13 cellular contexts compared by ENCODE assay signal in the genomic region with DNA sequence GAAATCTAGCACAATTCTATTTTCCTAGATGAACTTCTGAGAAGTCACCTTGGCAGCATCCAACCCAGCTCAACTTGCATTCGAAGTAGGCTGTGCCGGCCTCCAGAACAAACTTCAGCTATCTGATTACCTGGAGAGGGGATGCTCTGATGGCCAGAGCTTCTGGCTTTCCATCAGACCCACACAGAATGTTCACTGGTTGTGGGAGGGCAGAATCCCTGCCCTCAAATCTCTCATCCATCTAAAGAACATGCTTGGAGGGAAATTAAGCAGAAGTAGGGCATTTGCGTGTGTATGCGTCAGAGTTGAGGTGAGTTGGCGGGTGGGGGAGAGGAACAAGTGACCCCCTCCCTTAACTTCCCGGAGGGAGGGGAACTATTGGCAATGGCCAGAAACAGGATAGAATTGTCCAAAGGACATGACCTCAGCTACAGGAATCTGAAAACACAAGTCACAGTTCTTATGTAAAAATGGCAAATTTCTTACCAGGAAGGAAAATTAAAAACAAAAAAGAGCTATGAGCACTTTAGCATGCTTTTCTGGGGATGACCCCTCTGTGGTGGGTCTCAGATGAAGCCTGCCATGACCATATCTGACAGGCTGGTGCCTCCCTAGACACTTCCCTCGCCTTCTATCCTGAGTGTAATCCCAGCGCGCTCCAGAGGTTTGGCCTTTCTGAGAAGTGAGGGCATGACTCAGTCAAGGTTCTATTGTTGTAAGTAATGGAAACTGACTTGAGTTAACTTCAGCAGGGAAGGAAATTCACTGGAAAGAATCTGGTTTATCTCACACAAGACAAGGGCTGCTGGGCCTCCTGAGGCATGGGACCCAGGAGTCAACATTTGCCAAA.
A peak's percentile ranks its signal among the peaks of the same experiment; 100 is the strongest.
DNase-seq lines count a peak whose midpoint lies in the region; ATAC-seq and TF ChIP-seq lines count a peak whose summit lies in the region.
"Had no signal": no experiment of that assay in that cellular context is flagged by ENCODE, and none has a peak within 500 bp of the region (broad histone marks: within the 10 kb centered on the region; RNA-seq: fewer than 3 reads in every experiment).

No MANE protein-coding gene starts in this region.

- no peaks in the 10 kb centered on the region for H3K79me2 ChIP-seq in GM23248 (ENCODE audit: insufficient read depth)

- H4K20me1 ChIP-seq in GM23248 (ENCODE audit: insufficient read depth): no peaks in the 10 kb centered on the region

- DNase-seq in GM23248 (peak; percentile 41), body of pancreas (peak in 2 of 4 donors; percentile 6 to 23), left ventricle myocardium superior (no peak), prostate gland (ENCODE audit: low spot score) (peak; percentile 0), upper lobe of right lung (no peak), T1000 (lab: John Stamatoyannopoulos, UW) (no peak), GM03348 (ENCODE audit: low spot score) (no peak), ACHN (no peak)
- DNase-seq: COR-L47, foreskin melanocyte, NCI-H2171, SIG-M5 had no signal

- no peak for TF ChIP-seq POLR2A in body of pancreas (IDR thresholded peaks at IDR 0.05)
- no peak for TF ChIP-seq POLR2A in prostate gland (IDR thresholded peaks at IDR 0.05)

- H3K9me2 ChIP-seq in GM23248 (ENCODE audit: insufficient read depth): no peaks in the 10 kb centered on the region

- H3K4me3 ChIP-seq in GM23248: no peak overlapping the region
- no peak overlapping the region for H3K4me3 ChIP-seq in body of pancreas
- no peak overlapping the region for H3K4me3 ChIP-seq in prostate gland
- H3K4me3 ChIP-seq in upper lobe of right lung: no peak overlapping the region

- no peak overlapping the region for H3K27ac ChIP-seq in GM23248
- no peak overlapping the region for H3K27ac ChIP-seq in body of pancreas
- H3K27ac ChIP-seq in prostate gland: no peak overlapping the region
- H3K27ac ChIP-seq in upper lobe of right lung: no peak overlapping the region

- no peak overlapping the region for H3K9ac ChIP-seq in GM23248

- H3K27me3 ChIP-seq in GM23248 (replicated peaks; ENCODE audit: insufficient read depth) (no peaks in the 10 kb centered on the region), body of pancreas (no peaks in the 10 kb centered on the region), prostate gland (replicated peaks; ENCODE audit: insufficient read depth) (no peaks in the 10 kb centered on the region), upper lobe of right lung (no peaks in the 10 kb centered on the region)

- peaks cover 4% of the 10 kb centered on the region; the same call in 1 of the 2 replicates for H3F3A ChIP-seq in GM23248 (ENCODE audit: insufficient read depth)

- no peak overlapping the region for H2AFZ ChIP-seq in GM23248

- no peak overlapping the region for H3K4me2 ChIP-seq in GM23248 (ENCODE audit: unreplicated experiment)

- 94 to 95% methylated on average over 9 of the region's 9 CpGs for WGBS in GM23248 (ENCODE audit: low coverage in 1 of 2, low lambda C conversion rate in 2 of 2, missing lambda C conversion rate in 2 of 2), 2 experiments
- whole genome bisulfite sequencing in body of pancreas, 2 donors: 84 to 92% methylated on average over 9 of the region's 9 CpGs
- WGBS in prostate gland: 89% methylated on average over 9 of the region's 9 CpGs

- H3K4me1 ChIP-seq in GM23248 (ENCODE audit: insufficient read depth) (peaks cover 13% of the 10 kb centered on the region), body of pancreas (no peaks in the 10 kb centered on the region), prostate gland (replicated peaks) (no peaks in the 10 kb centered on the region), upper lobe of right lung (peaks cover 8% of the 10 kb centered on the region)

- TF ChIP-seq CTCF in body of pancreas (IDR thresholded peaks at IDR 0.05): no peak
- no peak for TF ChIP-seq CTCF in prostate gland (IDR thresholded peaks at IDR 0.05)
- no peak for TF ChIP-seq CTCF in upper lobe of right lung (IDR thresholded peaks at IDR 0.05)

- ATAC-seq in body of pancreas: peak; percentile 21
- ATAC-seq in left ventricle myocardium superior: peak; percentile 39
- ATAC-seq in upper lobe of right lung: no peak
- ATAC-seq: natural killer cell treated with Interleukin-12 subunit alpha and Interleukin-12 subunit beta and Interleukin-15 and Interleukin-18, amount 100 ng/mL, for 72 hours had no signal

- no peaks in the 10 kb centered on the region for H3K36me3 ChIP-seq in GM23248 (ENCODE audit: low read depth)
- H3K36me3 ChIP-seq in body of pancreas (replicated peaks in 1 of 2; ENCODE audit: insufficient read depth in 1 of 2, low read depth in 2 of 2): no peaks in the 10 kb centered on the region
- no peaks in the 10 kb centered on the region for H3K36me3 ChIP-seq in prostate gland
- H3K36me3 ChIP-seq in upper lobe of right lung: no peaks in the 10 kb centered on the region

- H3K9me3 ChIP-seq in GM23248 (ENCODE audit: low read depth): no peaks in the 10 kb centered on the region
- H3K9me3 ChIP-seq in body of pancreas: no peaks in the 10 kb centered on the region
- no peaks in the 10 kb centered on the region for H3K9me3 ChIP-seq in prostate gland
- H3K9me3 ChIP-seq in upper lobe of right lung: no peaks in the 10 kb centered on the region

- intact Hi-C loops in body of pancreas (cut with DNase I) (no loop called here), left ventricle myocardium superior (cut with micrococcal nuclease) (no loop called here), prostate gland (cut with DNase I) (loop anchor here (10.0 kb wide), 1 partner anchor 202 kb away; no protein-coding TSS in a partner anchor), upper lobe of right lung (cut with DNase I) (no loop called here)

- in situ Hi-C loops in GM23248 (cut with MboI): no loop called here
- in situ Hi-C loops in ACHN (cut with HindIII; ENCODE audit: low pct_ligation_motif_present, low pct_unique_long_range_greater_than_20kb, low sequenced_read_pairs): no loop called here

Comparison
In these comparisons a context has a peak if more than half of its experiments do, and no peak if none do; other contexts are left out.
1. DNase-seq: peak in GM23248 (single experiment) and prostate gland (single experiment); none in left ventricle myocardium superior (single experiment), upper lobe of right lung (single experiment), T1000 (single experiment), GM03348 (single experiment) and ACHN (single experiment).